1 cellular context compared by ENCODE assay signal in genomic region chr2:207674826-207675225, GRCh38.
TF ChIP-seq lines count a peak whose summit lies in the region.

No MANE protein-coding gene starts in this region.

TF ChIP-seq in HepG2, 621 proteins besides CTCF, POLR2A, EP300 and RAD21:
- TF ChIP-seq ZBTB44 (CRISPR knock-in tag; IDR thresholded peaks at IDR 0.05) (no peak), STAG1 (CRISPR knock-in tag; IDR thresholded peaks at IDR 0.05) (peak; percentile 50), SKIL (CRISPR knock-in tag; IDR thresholded peaks at IDR 0.05; ENCODE audit: borderline replicate concordance) (no peak), ZNF33A (CRISPR knock-in tag; IDR thresholded peaks at IDR 0.05; ENCODE audit: borderline replicate concordance) (no peak), SMC3 (IDR thresholded peaks at IDR 0.05; ENCODE audit: low read length) (peak; percentile 24; the same call in 1 of the 2 replicates), ZNF317 (CRISPR knock-in tag; IDR thresholded peaks at IDR 0.05) (peak; percentile 93)
